In the genomic region with DNA sequence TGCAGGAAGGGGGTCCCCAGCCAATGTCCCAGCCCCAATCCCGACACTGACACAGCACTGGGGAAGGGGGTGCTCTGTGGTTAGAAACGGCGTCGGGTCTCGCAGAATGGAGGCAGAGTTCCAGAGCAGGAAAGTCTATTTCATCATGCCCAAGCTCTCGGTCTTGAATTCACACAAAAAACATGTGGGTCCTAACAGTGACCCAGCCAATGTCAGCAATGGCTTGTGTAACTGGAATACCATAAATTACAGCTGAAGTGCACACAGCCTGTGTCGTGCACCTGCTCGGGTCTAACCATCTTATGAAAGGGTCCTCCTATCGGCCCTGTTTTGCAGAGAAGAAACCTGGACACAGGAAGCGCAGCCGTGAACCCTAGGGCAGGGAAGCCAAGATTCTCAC, we compare ENCODE assay signal across 22 cellular contexts.
"Had no signal": no experiment of that assay in that cellular context is flagged by ENCODE, and none has a peak within 500 bp of the region (broad histone marks: within the 10 kb centered on the region; RNA-seq: fewer than 3 reads in every experiment).

No MANE protein-coding gene starts in this region.

- H3K4me3 ChIP-seq: dorsolateral prefrontal cortex, esophagus muscularis mucosa, ovary, psoas muscle, suprapubic skin, tibial nerve had no signal

- DNase-seq: activated CD4-positive, alpha-beta T cell treated with anti-CD3 and anti-CD28 coated beads for 1 hour; activated CD8-positive, alpha-beta memory T cell treated with anti-CD3 and anti-CD28 coated beads, Interleukin-2, amount 50 U/mL, for 48 hours; activated naive CD4-positive, alpha-beta T cell; activated naive CD8-positive, alpha-beta T cell treated with anti-CD3 and anti-CD28 coated beads for 36 hours; activated T-cell treated with anti-CD3 and anti-CD28 coated beads, Interleukin-2, amount 50 U/mL, for 4 hours; central memory CD4-positive, alpha-beta T cell; dorsolateral prefrontal cortex; glutamatergic neuron; hippocampal formation; midbrain; ovary; psoas muscle; right cardiac atrium; stimulated activated CD4-positive, alpha-beta T cell treated with anti-CD3 and anti-CD28 coated beads, Interleukin-12 subunit alpha, Interleukin-12 subunit beta, amount 100 ng/mL, for 4 hours; stimulated activated CD4-positive, alpha-beta T cell treated with anti-CD3 and anti-CD28 coated beads, Interleukin-4, amount 100 ng/mL, for 4 hours; WERI-Rb-1 had no signal

- H3K36me3 ChIP-seq: esophagus muscularis mucosa, ovary, suprapubic skin, tibial nerve, WERI-Rb-1 had no signal

- H3K4me3 Mint-ChIP-seq: activated naive CD8-positive, alpha-beta T cell treated with anti-CD3 and anti-CD28 coated beads for 36 hours; activated T-cell treated with anti-CD3 and anti-CD28 coated beads, Interleukin-2, amount 50 U/mL, for 4 hours; natural killer cell treated with Interleukin-12 subunit alpha and Interleukin-12 subunit beta and Interleukin-15 and Interleukin-18, amount 100 ng/mL, for 72 hours; stimulated activated naive CD8-positive, alpha-beta T cell treated with anti-CD3 and anti-CD28 coated beads, Interleukin-15, Interleukin-2, amounts not matched to agents 100 ng/mL and 50 ng/mL, for 24 hours had no signal

- ATAC-seq: activated T-cell treated with anti-CD3 and anti-CD28 coated beads, Interleukin-2, amount 50 U/mL, for 4 hours; natural killer cell treated with Interleukin-12 subunit alpha and Interleukin-12 subunit beta and Interleukin-15 and Interleukin-18, amount 100 ng/mL, for 72 hours; psoas muscle; right cardiac atrium had no signal

- H3K9me3 Mint-ChIP-seq: activated naive CD8-positive, alpha-beta T cell treated with anti-CD3 and anti-CD28 coated beads for 36 hours; activated T-cell treated with anti-CD3 and anti-CD28 coated beads, Interleukin-2, amount 50 U/mL, for 4 hours; activated T-helper 2 cell treated with anti-CD3 and anti-CD28 coated beads, Interferon-gamma antibody, Interleukin-2, Interleukin-4, amounts not matched to agents 10 μg/mL and 5 μg/mL and 100 μg/mL, durations not matched to agents 14 hours and 24 hours and 36 hours; natural killer cell treated with Interleukin-12 subunit alpha and Interleukin-12 subunit beta and Interleukin-15 and Interleukin-18, amount 100 ng/mL, for 72 hours; stimulated activated naive CD8-positive, alpha-beta T cell treated with anti-CD3 and anti-CD28 coated beads, Interleukin-15, Interleukin-2, amounts not matched to agents 100 ng/mL and 50 ng/mL, for 24 hours had no signal

- H3K27me3 ChIP-seq: ovary, tibial nerve had no signal

- H3K27ac Mint-ChIP-seq: activated naive CD8-positive, alpha-beta T cell treated with anti-CD3 and anti-CD28 coated beads for 36 hours; activated T-helper 2 cell treated with anti-CD3 and anti-CD28 coated beads, Interferon-gamma antibody, Interleukin-2, Interleukin-4, amounts not matched to agents 10 μg/mL and 5 μg/mL and 100 μg/mL, durations not matched to agents 14 hours and 24 hours and 36 hours; natural killer cell treated with Interleukin-12 subunit alpha and Interleukin-12 subunit beta and Interleukin-15 and Interleukin-18, amount 100 ng/mL, for 72 hours; stimulated activated naive CD8-positive, alpha-beta T cell treated with anti-CD3 and anti-CD28 coated beads, Interleukin-15, Interleukin-2, amounts not matched to agents 100 ng/mL and 50 ng/mL, for 24 hours had no signal

- H3K36me3 Mint-ChIP-seq: activated naive CD8-positive, alpha-beta T cell treated with anti-CD3 and anti-CD28 coated beads for 36 hours; natural killer cell treated with Interleukin-12 subunit alpha and Interleukin-12 subunit beta and Interleukin-15 and Interleukin-18, amount 100 ng/mL, for 72 hours had no signal

- H3K4me1 ChIP-seq: esophagus muscularis mucosa, psoas muscle, suprapubic skin, tibial nerve had no signal

- H3K27ac ChIP-seq: dorsolateral prefrontal cortex, esophagus muscularis mucosa, ovary, psoas muscle, suprapubic skin, tibial nerve, WERI-Rb-1 had no signal

- H3K4me1 Mint-ChIP-seq: activated naive CD8-positive, alpha-beta T cell treated with anti-CD3 and anti-CD28 coated beads for 36 hours had no signal

- H3K9me3 ChIP-seq: esophagus muscularis mucosa, psoas muscle, suprapubic skin, tibial nerve had no signal
